8 cellular contexts compared by ENCODE assay signal in the genomic region with DNA sequence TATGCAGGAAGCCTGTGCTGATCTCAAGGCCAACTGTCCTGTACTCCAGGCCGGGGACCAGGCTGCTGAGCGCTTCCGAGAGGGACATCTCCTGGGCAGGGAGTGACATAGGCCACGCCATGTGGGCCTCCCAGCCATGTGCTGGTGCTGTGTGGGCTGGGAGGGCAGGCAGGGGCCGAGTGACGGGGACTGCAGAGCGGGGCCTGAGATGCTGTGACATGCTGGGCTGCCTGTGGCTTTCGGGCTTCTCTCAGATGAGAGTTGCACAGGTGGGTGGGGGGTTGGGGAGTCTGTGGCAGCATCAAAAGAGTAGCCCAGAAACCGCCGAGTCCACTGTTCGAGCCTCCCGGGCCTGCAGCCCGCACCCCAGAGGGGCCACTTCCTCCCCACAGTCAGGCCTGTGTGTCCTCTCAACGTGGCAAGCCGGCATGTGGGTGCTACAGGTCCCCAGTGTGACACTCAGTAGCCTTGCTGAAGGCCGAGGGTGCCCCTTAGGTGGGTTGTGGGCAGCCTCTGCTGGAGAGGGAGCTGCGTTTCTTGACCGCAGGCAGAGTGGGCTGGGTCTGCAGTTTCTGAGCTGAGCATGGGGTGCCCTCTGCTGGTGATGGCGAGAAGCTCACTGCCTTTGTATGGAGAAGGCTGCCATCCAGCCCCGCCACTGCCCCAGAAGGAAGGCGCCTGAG.
DNase-seq lines count a peak whose midpoint lies in the region; ATAC-seq and TF ChIP-seq lines count a peak whose summit lies in the region.

No MANE protein-coding gene starts in this region.

- H2AFZ ChIP-seq in PC-3 (ENCODE audit: low read length) = peak overlapping the region; percentile 81
- no peak overlapping the region for H2AFZ ChIP-seq in fibroblast of lung (ENCODE audit: low read length)

- H3K27ac Mint-ChIP-seq in natural killer cell treated with Interleukin-12 subunit alpha and Interleukin-12 subunit beta and Interleukin-15 and Interleukin-18, amount 100 ng/mL, for 72 hours = no peak overlapping the region
- H3K27ac Mint-ChIP-seq in stimulated activated memory B cell treated with anti-CD40 and anti-IgM and Interleukin-4, amounts not matched to agents 10 μg/mL and 1 μg/mL and 100 μg/mL, for 72 hours = peak overlapping the region; percentile 6

- H3K9ac ChIP-seq in PC-3 (ENCODE audit: low read length) (no peak overlapping the region; the same call in 1 of the 2 replicates), fibroblast of lung (ENCODE audit: insufficient read depth, low read length) (no peak overlapping the region)

- no peaks in the 10 kb centered on the region for H3K27me3 ChIP-seq in PC-3 (ENCODE audit: low read length)
- no peaks in the 10 kb centered on the region for H3K27me3 ChIP-seq in fibroblast of lung (ENCODE audit: control insufficient read depth, insufficient read depth, low read length)

- DNase-seq in COLO668 (lab: John Stamatoyannopoulos, UW; ENCODE audit: unreplicated experiment) = peak; percentile 79
- peak; percentile 84 for DNase-seq in HT1080 (ENCODE audit: low read depth)
- DNase-seq in PC-3 = peak; percentile 76
- DNase-seq in activated T-cell treated with anti-CD3 and anti-CD28 coated beads, Interleukin-2, amount 50 U/mL, for 48 hours = peak; percentile 87 to 88
- peak; percentile 68 to 78 for DNase-seq in fibroblast of lung (ENCODE audit: low read depth in 2 of 2)
- DNase-seq in natural killer cell treated with Interleukin-12 subunit alpha and Interleukin-12 subunit beta and Interleukin-15 and Interleukin-18, amount 100 ng/mL, for 72 hours (ENCODE audit: low spot score) = peak; percentile 80

- H3K4me3 ChIP-seq in PC-3 (ENCODE audit: low read length) (peak overlapping the region; percentile 54; the same call in 1 of the 2 replicates), fibroblast of lung (replicated peaks in 1 of 4; ENCODE audit: control extremely low read depth in 1 of 4, insufficient read depth in 1 of 4, low read depth in 3 of 4, low read length in 4 of 4) (no peak overlapping the region)

- H3K4me2 ChIP-seq in PC-3 (ENCODE audit: low read length) (peak overlapping the region; percentile 82), fibroblast of lung (ENCODE audit: extremely low read depth, insufficient read depth, low read length) (no peak overlapping the region)

- no peaks in the 10 kb centered on the region for H3K9me3 ChIP-seq in PC-3 (ENCODE audit: low read length)
- no peaks in the 10 kb centered on the region for H3K9me3 ChIP-seq in fibroblast of lung (ENCODE audit: control insufficient read depth, insufficient read depth, low read depth, low read length)

- BruUV-seq in PC-3 (replicated peaks; lab: Mats Ljungman, UMichigan) = no TSS peak

- H3K9me3 Mint-ChIP-seq in natural killer cell treated with Interleukin-12 subunit alpha and Interleukin-12 subunit beta and Interleukin-15 and Interleukin-18, amount 100 ng/mL, for 72 hours = no peaks in the 10 kb centered on the region
- no peaks in the 10 kb centered on the region for H3K9me3 Mint-ChIP-seq in stimulated activated memory B cell treated with anti-CD40 and anti-IgM and Interleukin-4, amounts not matched to agents 10 μg/mL and 1 μg/mL and 100 μg/mL, for 72 hours

- H4K20me1 ChIP-seq in PC-3 (ENCODE audit: low read length) (no peaks in the 10 kb centered on the region), fibroblast of lung (ENCODE audit: control insufficient read depth, extremely low read depth, insufficient read depth, low read length) (no peaks in the 10 kb centered on the region)

- no peak overlapping the region for H3K4me3 Mint-ChIP-seq in natural killer cell treated with Interleukin-12 subunit alpha and Interleukin-12 subunit beta and Interleukin-15 and Interleukin-18, amount 100 ng/mL, for 72 hours
- no peak overlapping the region for H3K4me3 Mint-ChIP-seq in stimulated activated memory B cell treated with anti-CD40 and anti-IgM and Interleukin-4, amounts not matched to agents 10 μg/mL and 1 μg/mL and 100 μg/mL, for 72 hours

- intact Hi-C loops in PC-3 (cut with micrococcal nuclease) = loop anchor here (1.0 to 5.0 kb wide), 3 partner anchors 39 to 103 kb away; no protein-coding TSS in a partner anchor

- no peaks in the 10 kb centered on the region for H3F3A ChIP-seq in PC-3 (ENCODE audit: low read length, unreplicated experiment)

- no peaks in the 10 kb centered on the region for H3K36me3 ChIP-seq in PC-3 (ENCODE audit: low read depth, low read length)
- H3K36me3 ChIP-seq in fibroblast of lung (ENCODE audit: control insufficient read depth, insufficient read depth, low read length) = no peaks in the 10 kb centered on the region

- peak overlapping the region; percentile 81 for H3K27ac ChIP-seq in PC-3 (ENCODE audit: low read length)
- H3K27ac ChIP-seq in fibroblast of lung (ENCODE audit: insufficient read depth, low read length) = no peak overlapping the region

- peaks cover 22% of the 10 kb centered on the region for H3K4me1 ChIP-seq in PC-3 (ENCODE audit: insufficient read depth, low read length)
- no peaks in the 10 kb centered on the region for H3K4me1 ChIP-seq in fibroblast of lung (ENCODE audit: control insufficient read depth, extremely low read depth, insufficient read depth, low read length)

- CTCF ChIA-PET in PC-3 (lab: Charles Lee) = interaction anchor here (0.6 to 1.3 kb wide), 8 partner anchors 39 to 322 kb away, joined by 3 to 25 read pairs (median 4); partner anchors contain the start of gene BCR

- H3K4me1 Mint-ChIP-seq in natural killer cell treated with Interleukin-12 subunit alpha and Interleukin-12 subunit beta and Interleukin-15 and Interleukin-18, amount 100 ng/mL, for 72 hours (ENCODE audit: low read depth in 2 of 2) = peaks cover 30 to 33% of the 10 kb centered on the region in 2 donors
- H3K4me1 Mint-ChIP-seq in stimulated activated memory B cell treated with anti-CD40 and anti-IgM and Interleukin-4, amounts not matched to agents 10 μg/mL and 1 μg/mL and 100 μg/mL, for 72 hours = peaks cover 16% of the 10 kb centered on the region

- ATAC-seq in PC-3 = peak; percentile 70
- peak; percentile 77 to 82 for ATAC-seq in natural killer cell treated with Interleukin-12 subunit alpha and Interleukin-12 subunit beta and Interleukin-15 and Interleukin-18, amount 100 ng/mL, for 72 hours
- peak; percentile 75 for ATAC-seq in stimulated activated memory B cell treated with anti-CD40 and anti-IgM and Interleukin-4, amounts not matched to agents 10 μg/mL and 1 μg/mL and 100 μg/mL, for 72 hours
- no peak for ATAC-seq in HG03460 (IDR thresholded peaks at IDR 0.05; ENCODE audit: unreplicated experiment)

- H3K27me3 Mint-ChIP-seq in natural killer cell treated with Interleukin-12 subunit alpha and Interleukin-12 subunit beta and Interleukin-15 and Interleukin-18, amount 100 ng/mL, for 72 hours = no peaks in the 10 kb centered on the region
- no peaks in the 10 kb centered on the region for H3K27me3 Mint-ChIP-seq in stimulated activated memory B cell treated with anti-CD40 and anti-IgM and Interleukin-4, amounts not matched to agents 10 μg/mL and 1 μg/mL and 100 μg/mL, for 72 hours

- H3K36me3 Mint-ChIP-seq in natural killer cell treated with Interleukin-12 subunit alpha and Interleukin-12 subunit beta and Interleukin-15 and Interleukin-18, amount 100 ng/mL, for 72 hours = no peaks in the 10 kb centered on the region
- H3K36me3 Mint-ChIP-seq in stimulated activated memory B cell treated with anti-CD40 and anti-IgM and Interleukin-4, amounts not matched to agents 10 μg/mL and 1 μg/mL and 100 μg/mL, for 72 hours = peaks cover under 1% of the 10 kb centered on the region

- no peaks in the 10 kb centered on the region for H3K79me2 ChIP-seq in PC-3 (ENCODE audit: low read length)
- no peaks in the 10 kb centered on the region for H3K79me2 ChIP-seq in fibroblast of lung (ENCODE audit: control insufficient read depth, insufficient read depth, low read length)

- H3K9me2 ChIP-seq in PC-3 (replicated peaks; ENCODE audit: low read length) = no peaks in the 10 kb centered on the region

- POLR2A ChIA-PET in PC-3 (lab: Charles Lee; ENCODE audit: unreplicated experiment) = interaction anchor here (1.0 to 1.3 kb wide), 2 partner anchors 99 to 101 kb away, joined by 3 to 10 read pairs; partner anchors contain the start of gene BCR

- TF ChIP-seq CTCF in PC-3 (conservative IDR thresholded peaks at IDR 0.05; ENCODE audit: low read depth, low read length) (peak; percentile 82), fibroblast of lung (conservative IDR thresholded peaks at IDR 0.05 in 1 of 2, IDR thresholded peaks at IDR 0.05 in 1 of 2; ENCODE audit: low read depth in 1 of 2, low read length in 2 of 2) (peak; percentile 89 to 92)
